ENCODE assay signal across 21 cellular contexts in genomic region chr15:52912172-52912571, GRCh38.
DNase-seq lines count a peak whose midpoint lies in the region; ATAC-seq and TF ChIP-seq lines count a peak whose summit lies in the region.
"Had no signal": no experiment of that assay in that cellular context is flagged by ENCODE, and none has a peak within 500 bp of the region (broad histone marks: within the 10 kb centered on the region; RNA-seq: fewer than 3 reads in every experiment).

No MANE protein-coding gene starts in this region.

- no peaks in the 10 kb centered on the region for H3K9me2 ChIP-seq in PC-3 (replicated peaks; ENCODE audit: low read length)

- WGBS in H9 (ENCODE audit: extremely low coverage, insufficient read length, low lambda C conversion rate) = no CpG with 5 or more reads among the region's 1 CpG
- no CpG with 5 or more reads among the region's 1 CpG for WGBS in neuronal stem cell (ENCODE audit: extremely low coverage in 2 of 2, insufficient read length in 2 of 2, insufficient replicate concordance in 1 of 2), 2 donors

- H3K36me3 Mint-ChIP-seq in H9 (ENCODE audit: insufficient read depth in 1 of 3, low read depth in 3 of 3) = no peaks in the 10 kb centered on the region
- peaks cover 0 to 4% of the 10 kb centered on the region in 2 donors for H3K36me3 Mint-ChIP-seq in activated naive CD4-positive, alpha-beta T cell treated with anti-CD3 and anti-CD28 coated beads, Interleukin-2, amount 50 U/mL, for 72 hours
- H3K36me3 Mint-ChIP-seq: CD8-positive, alpha-beta memory T cell; immature natural killer cell had no signal

- no peaks in the 10 kb centered on the region for H3K79me2 ChIP-seq in H9 (ENCODE audit: insufficient read depth, low read length)
- no peaks in the 10 kb centered on the region for H3K79me2 ChIP-seq in PC-3 (ENCODE audit: low read length)

- no peaks in the 10 kb centered on the region for H3K27me3 Mint-ChIP-seq in H9 (ENCODE audit: low read depth)

- H2AFZ ChIP-seq in H9 (ENCODE audit: low read length) = peak overlapping the region; percentile 5
- H2AFZ ChIP-seq in PC-3 (ENCODE audit: low read length) = no peak overlapping the region
- H2AFZ ChIP-seq in neuronal stem cell (ENCODE audit: low read length) = peak overlapping the region; percentile 59

- H3K4me2 ChIP-seq in H9 (ENCODE audit: insufficient read depth, insufficient read length, low read length) (no peak overlapping the region), PC-3 (ENCODE audit: low read length) (no peak overlapping the region), neuronal stem cell (ENCODE audit: insufficient read depth, low read length, poor library complexity, severe bottlenecking) (no peak overlapping the region)
- H3K4me2 ChIP-seq: KMS-11 had no signal

- H3K4me1 ChIP-seq in H9 (ENCODE audit: insufficient read depth, low read length) (peaks cover 2% of the 10 kb centered on the region; the same call in 1 of the 2 replicates), PC-3 (ENCODE audit: insufficient read depth, low read length) (no peaks in the 10 kb centered on the region), neuronal stem cell (ENCODE audit: control insufficient read depth in 2 of 2, insufficient read depth in 1 of 2, low read depth in 1 of 2, low read length in 2 of 2) (peaks cover 0 to 4% of the 10 kb centered on the region in 2 donors)
- H3K4me1 ChIP-seq: ascending aorta, stomach had no signal

- H3K23ac ChIP-seq in H9 (ENCODE audit: insufficient read length, low read depth, low read length) = no peak overlapping the region
- no peak overlapping the region for H3K23ac ChIP-seq in neuronal stem cell (ENCODE audit: low read depth, low read length, poor library complexity)

- no peak overlapping the region for H2BK5ac ChIP-seq in H9 (ENCODE audit: insufficient read length, low read length)
- no peak overlapping the region for H2BK5ac ChIP-seq in neuronal stem cell (ENCODE audit: low read length)

- H3K9me3 ChIP-seq in H9 (ENCODE audit: control insufficient read depth, low read depth, low read length) (no peaks in the 10 kb centered on the region), PC-3 (ENCODE audit: low read length) (no peaks in the 10 kb centered on the region), neuronal stem cell (replicated peaks in 1 of 2; ENCODE audit: control insufficient read depth in 2 of 2, insufficient read depth in 1 of 2, low read depth in 1 of 2, low read length in 2 of 2) (no peaks in the 10 kb centered on the region)
- H3K9me3 ChIP-seq: ascending aorta, neutrophil, stomach had no signal

- peaks cover 11 to 12% of the 10 kb centered on the region in 2 experiments for H3K4me1 Mint-ChIP-seq in H9
- H3K4me1 Mint-ChIP-seq: activated B cell treated with CpG ODN at 0.5 μM for 24 hours; CD8-positive, alpha-beta memory T cell; immature natural killer cell had no signal

- no peaks in the 10 kb centered on the region for H4K20me1 ChIP-seq in H9 (ENCODE audit: control insufficient read depth, insufficient read depth, insufficient read length)
- H4K20me1 ChIP-seq in PC-3 (ENCODE audit: low read length) = no peaks in the 10 kb centered on the region

- H3K36me3 ChIP-seq in PC-3 (ENCODE audit: low read depth, low read length) (no peaks in the 10 kb centered on the region), neuronal stem cell (replicated peaks in 1 of 2; ENCODE audit: control insufficient read depth in 2 of 2, insufficient read depth in 2 of 2, low read length in 2 of 2) (no peaks in the 10 kb centered on the region)
- H3K36me3 ChIP-seq: ascending aorta, neutrophil, stomach had no signal

- no peak overlapping the region for H3K27ac ChIP-seq in H9 (ENCODE audit: insufficient read length, low read depth, low read length)
- no peak overlapping the region for H3K27ac ChIP-seq in PC-3 (ENCODE audit: low read length)
- H3K27ac ChIP-seq in neuronal stem cell (replicated peaks; ENCODE audit: low read length) = no peak overlapping the region
- H3K27ac ChIP-seq: ascending aorta, KMS-11, neutrophil, stomach had no signal

- no peaks in the 10 kb centered on the region for H3K9me3 Mint-ChIP-seq in H9
- no peaks in the 10 kb centered on the region for H3K9me3 Mint-ChIP-seq in activated naive CD4-positive, alpha-beta T cell treated with anti-CD3 and anti-CD28 coated beads, Interleukin-2, amount 50 U/mL, for 72 hours
- H3K9me3 Mint-ChIP-seq: activated B cell treated with CpG ODN at 0.5 μM for 24 hours; activated T-cell treated with anti-CD3 and anti-CD28 coated beads, Interleukin-2, amount 50 U/mL, for 24 hours had no signal

- POLR2A ChIA-PET in PC-3 (lab: Charles Lee; ENCODE audit: unreplicated experiment) = no interaction called here

- H2BK120ac ChIP-seq in H9 (ENCODE audit: low read depth, low read length, poor library complexity, severe bottlenecking) (peak overlapping the region; percentile 72), neuronal stem cell (ENCODE audit: low read depth, low read length) (no peak overlapping the region)

- no TSS peak for BruUV-seq in PC-3 (replicated peaks; lab: Mats Ljungman, UMichigan)

- no peaks in the 10 kb centered on the region for H3K23me2 ChIP-seq in H9 (ENCODE audit: insufficient read length, low read depth, low read length, poor library complexity, severe bottlenecking)

- H2BK12ac ChIP-seq in H9 (ENCODE audit: insufficient read length, low read depth, low read length) (no peak overlapping the region), neuronal stem cell (ENCODE audit: low read length) (no peak overlapping the region)

- CTCF ChIA-PET in PC-3 (lab: Charles Lee) = no interaction called here

- H2AK5ac ChIP-seq in H9 (ENCODE audit: insufficient read length, low read length) (no peak overlapping the region), neuronal stem cell (ENCODE audit: low read depth, low read length) (no peak overlapping the region)

- intact Hi-C loops in PC-3 (cut with micrococcal nuclease) = no loop called here

- H2BK20ac ChIP-seq in H9 (ENCODE audit: low read depth, low read length, poor library complexity, severe bottlenecking) = no peak overlapping the region

- H3K4me3 Mint-ChIP-seq in H9 = no peak overlapping the region
- H3K4me3 Mint-ChIP-seq: activated B cell treated with CpG ODN at 0.5 μM for 24 hours; activated CD8-positive, alpha-beta T cell treated with anti-CD3 and anti-CD28 coated beads, Interleukin-2, amount 10 ng/mL, durations not matched to agents 7 days and 5 days; activated T-cell treated with anti-CD3 and anti-CD28 coated beads, Interleukin-2, amount 50 U/mL, for 24 hours; CD8-positive, alpha-beta memory T cell; immature natural killer cell had no signal

- H3K27ac Mint-ChIP-seq in H9 = peak overlapping the region in 2 of 3 experiments; percentile 12 to 72; a peak in 2 of 7 replicates
- no peak overlapping the region for H3K27ac Mint-ChIP-seq in activated naive CD4-positive, alpha-beta T cell treated with anti-CD3 and anti-CD28 coated beads, Interleukin-2, amount 50 U/mL, for 72 hours
- H3K27ac Mint-ChIP-seq: activated B cell treated with CpG ODN at 0.5 μM for 24 hours; activated CD8-positive, alpha-beta T cell treated with anti-CD3 and anti-CD28 coated beads, Interleukin-2, amount 10 ng/mL, durations not matched to agents 7 days and 5 days; activated T-cell treated with anti-CD3 and anti-CD28 coated beads, Interleukin-2, amount 50 U/mL, for 24 hours; CD8-positive, alpha-beta memory T cell; immature natural killer cell had no signal

- H4K8ac ChIP-seq in H9 (replicated peaks; ENCODE audit: insufficient read length, low read depth, low read length) (no peak overlapping the region), neuronal stem cell (ENCODE audit: low read depth, low read length) (no peak overlapping the region)

- H3K4me3 ChIP-seq in PC-3 (ENCODE audit: low read length) (no peak overlapping the region), neuronal stem cell (ENCODE audit: low read length in 2 of 2) (no peak overlapping the region)
- H3K4me3 ChIP-seq: ascending aorta, stomach had no signal

- no peak overlapping the region for H3T11ph ChIP-seq in H9 (ENCODE audit: low read length)

- ATAC-seq in PC-3 (no peak), esophagus mucosa (peak; percentile 76), HG03457 (IDR thresholded peaks at IDR 0.05; ENCODE audit: unreplicated experiment) (no peak)
- ATAC-seq in activated naive CD4-positive, alpha-beta T cell treated with anti-CD3 and anti-CD28 coated beads, Interleukin-2, amount 50 U/mL, for 72 hours = no peak
- ATAC-seq: activated CD8-positive, alpha-beta T cell treated with anti-CD3 and anti-CD28 coated beads, Interleukin-2, amount 10 ng/mL, durations not matched to agents 7 days and 5 days had no signal

- no peaks in the 10 kb centered on the region for H3K27me3 ChIP-seq in H9 (ENCODE audit: insufficient read depth, low read length)
- peaks cover 27% of the 10 kb centered on the region for H3K27me3 ChIP-seq in PC-3 (ENCODE audit: low read length)
- no peaks in the 10 kb centered on the region for H3K27me3 ChIP-seq in neuronal stem cell (ENCODE audit: control insufficient read depth in 3 of 3, insufficient read depth in 3 of 3, low read depth in 1 of 3, low read length in 3 of 3)
- H3K27me3 ChIP-seq: ascending aorta, neutrophil had no signal

- H3K14ac ChIP-seq in H9 (ENCODE audit: insufficient read depth, low read length) = no peak overlapping the region
- H3K14ac ChIP-seq in neuronal stem cell (ENCODE audit: low read length) = no peak overlapping the region

- no peaks in the 10 kb centered on the region for H3K79me1 ChIP-seq in H9 (ENCODE audit: insufficient read depth, low read depth, low read length, poor library complexity, severe bottlenecking)
- H3K79me1 ChIP-seq in neuronal stem cell (ENCODE audit: low read depth, low read length) = no peaks in the 10 kb centered on the region

- H3K18ac ChIP-seq in H9 (ENCODE audit: insufficient read length, low read depth, low read length) (peak overlapping the region; percentile 4), neuronal stem cell (ENCODE audit: low read length) (no peak overlapping the region)

- DNase-seq in H9 = no peak
- peak; percentile 2 for DNase-seq in PC-3
- no peak for DNase-seq in neuronal stem cell (ENCODE audit: low spot score)
- DNase-seq in OCI-M2 (lab: John Stamatoyannopoulos, UW; ENCODE audit: unreplicated experiment) = no peak
- DNase-seq in activated naive CD4-positive, alpha-beta T cell treated with anti-CD3 and anti-CD28 coated beads, Interleukin-2, amount 50 U/mL, for 72 hours (ENCODE audit: low spot score in 2 of 2) = no peak
- DNase-seq: activated B cell treated with CpG ODN at 0.5 μM for 24 hours; activated CD8-positive, alpha-beta T cell treated with anti-CD3 and anti-CD28 coated beads, Interleukin-2, amount 10 ng/mL, durations not matched to agents 7 days and 5 days; activated naive CD4-positive, alpha-beta T cell treated with anti-CD3 and anti-CD28 coated beads, Interleukin-2, amount 50 U/mL, for 16 hours; activated T-cell treated with anti-CD3 and anti-CD28 coated beads, Interleukin-2, amount 50 U/mL, for 24 hours; CD8-positive, alpha-beta memory T cell; effector CD4-positive, alpha-beta T cell; immature natural killer cell; NCI-H2029; NCI-H446 treated with DMSO at 0.1 percent for 48 hours; stomach; T-helper 9 cell had no signal

- no peaks in the 10 kb centered on the region for H3F3A ChIP-seq in PC-3 (ENCODE audit: low read length, unreplicated experiment)

- H3K4ac ChIP-seq in H9 (ENCODE audit: low read depth, low read length) (no peak overlapping the region), neuronal stem cell (ENCODE audit: low read length) (no peak overlapping the region)

- H3K9ac ChIP-seq in H9 (ENCODE audit: extremely low read depth, insufficient read length, low read length) (no peak overlapping the region), PC-3 (ENCODE audit: low read length) (no peak overlapping the region), neuronal stem cell (ENCODE audit: low read depth, low read length, poor library complexity) (no peak overlapping the region)
- H3K9ac ChIP-seq: KMS-11 had no signal

- TF ChIP-seq CTCF in H9 (conservative IDR thresholded peaks at IDR 0.05) (no peak), PC-3 (conservative IDR thresholded peaks at IDR 0.05; ENCODE audit: low read depth, low read length) (no peak)

- no peak overlapping the region for H3K56ac ChIP-seq in H9 (ENCODE audit: insufficient read length, low read depth, low read length)

- no peak overlapping the region for H4K5ac ChIP-seq in H9 (ENCODE audit: insufficient read length, low read depth, low read length)

- H2BK15ac ChIP-seq in H9 (ENCODE audit: low read depth, low read length) (no peak overlapping the region), neuronal stem cell (ENCODE audit: low read length) (no peak overlapping the region)

- H4K91ac ChIP-seq in H9 (ENCODE audit: insufficient read length, low read depth, low read length) = no peak overlapping the region
- H4K91ac ChIP-seq in neuronal stem cell (ENCODE audit: low read depth, low read length, poor library complexity) = no peak overlapping the region

Comparison
In these comparisons a context has a peak if more than half of its experiments do, and no peak if none do; other contexts are left out.
1. H3K27ac Mint-ChIP-seq: peak in H9 (2 of 3); none in activated naive CD4-positive, alpha-beta T cell treated with anti-CD3 and anti-CD28 coated beads, Interleukin-2, amount 50 U/mL, for 72 hours (0 of 2).